1 cellular context compared by ENCODE assay signal in the genomic region with DNA sequence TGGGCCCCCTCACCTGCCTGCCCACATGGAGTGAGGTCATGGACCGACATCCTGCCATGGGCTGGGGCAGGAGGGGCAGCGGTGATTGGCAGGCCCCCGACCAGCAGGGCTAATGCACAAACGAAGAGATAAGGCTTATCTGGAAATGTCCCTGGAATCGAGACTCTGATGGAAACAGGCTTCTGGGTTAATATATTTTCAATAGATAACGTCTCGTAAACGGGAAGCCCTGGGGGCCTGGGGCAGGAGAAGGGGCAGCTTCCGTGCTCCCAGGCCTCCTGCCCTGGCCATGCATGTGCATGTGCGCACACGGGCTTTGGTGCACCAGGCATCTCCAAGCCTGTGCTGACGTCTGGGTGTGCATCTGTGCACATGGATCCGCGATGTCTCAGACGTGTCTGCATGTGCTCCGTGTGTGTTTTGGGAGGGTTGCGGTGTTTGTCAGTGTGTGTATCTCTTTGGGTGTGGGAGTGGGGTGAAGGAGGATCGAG.
TF ChIP-seq lines count a peak whose summit lies in the region.

No MANE protein-coding gene starts in this region.

TF ChIP-seq in SK-N-SH treated with all-trans-retinoic acid at 6 μM for 48 hours, 23 proteins besides CTCF, POLR2A, EP300 and RAD21 (continued from another document):
- TF ChIP-seq, protein P1, sequence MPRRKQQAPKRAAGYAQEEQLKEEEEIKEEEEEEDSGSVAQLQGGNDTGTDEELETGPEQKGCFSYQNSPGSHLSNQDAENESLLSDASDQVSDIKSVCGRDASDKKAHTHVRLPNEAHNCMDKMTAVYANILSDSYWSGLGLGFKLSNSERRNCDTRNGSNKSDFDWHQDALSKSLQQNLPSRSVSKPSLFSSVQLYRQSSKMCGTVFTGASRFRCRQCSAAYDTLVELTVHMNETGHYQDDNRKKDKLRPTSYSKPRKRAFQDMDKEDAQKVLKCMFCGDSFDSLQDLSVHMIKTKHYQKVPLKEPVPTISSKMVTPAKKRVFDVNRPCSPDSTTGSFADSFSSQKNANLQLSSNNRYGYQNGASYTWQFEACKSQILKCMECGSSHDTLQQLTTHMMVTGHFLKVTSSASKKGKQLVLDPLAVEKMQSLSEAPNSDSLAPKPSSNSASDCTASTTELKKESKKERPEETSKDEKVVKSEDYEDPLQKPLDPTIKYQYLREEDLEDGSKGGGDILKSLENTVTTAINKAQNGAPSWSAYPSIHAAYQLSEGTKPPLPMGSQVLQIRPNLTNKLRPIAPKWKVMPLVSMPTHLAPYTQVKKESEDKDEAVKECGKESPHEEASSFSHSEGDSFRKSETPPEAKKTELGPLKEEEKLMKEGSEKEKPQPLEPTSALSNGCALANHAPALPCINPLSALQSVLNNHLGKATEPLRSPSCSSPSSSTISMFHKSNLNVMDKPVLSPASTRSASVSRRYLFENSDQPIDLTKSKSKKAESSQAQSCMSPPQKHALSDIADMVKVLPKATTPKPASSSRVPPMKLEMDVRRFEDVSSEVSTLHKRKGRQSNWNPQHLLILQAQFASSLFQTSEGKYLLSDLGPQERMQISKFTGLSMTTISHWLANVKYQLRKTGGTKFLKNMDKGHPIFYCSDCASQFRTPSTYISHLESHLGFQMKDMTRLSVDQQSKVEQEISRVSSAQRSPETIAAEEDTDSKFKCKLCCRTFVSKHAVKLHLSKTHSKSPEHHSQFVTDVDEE (CRISPR knock-in tag; IDR thresholded peaks at IDR 0.05) = no peak; the same call in 1 of the 2 replicates
- TF ChIP-seq, protein P2, sequence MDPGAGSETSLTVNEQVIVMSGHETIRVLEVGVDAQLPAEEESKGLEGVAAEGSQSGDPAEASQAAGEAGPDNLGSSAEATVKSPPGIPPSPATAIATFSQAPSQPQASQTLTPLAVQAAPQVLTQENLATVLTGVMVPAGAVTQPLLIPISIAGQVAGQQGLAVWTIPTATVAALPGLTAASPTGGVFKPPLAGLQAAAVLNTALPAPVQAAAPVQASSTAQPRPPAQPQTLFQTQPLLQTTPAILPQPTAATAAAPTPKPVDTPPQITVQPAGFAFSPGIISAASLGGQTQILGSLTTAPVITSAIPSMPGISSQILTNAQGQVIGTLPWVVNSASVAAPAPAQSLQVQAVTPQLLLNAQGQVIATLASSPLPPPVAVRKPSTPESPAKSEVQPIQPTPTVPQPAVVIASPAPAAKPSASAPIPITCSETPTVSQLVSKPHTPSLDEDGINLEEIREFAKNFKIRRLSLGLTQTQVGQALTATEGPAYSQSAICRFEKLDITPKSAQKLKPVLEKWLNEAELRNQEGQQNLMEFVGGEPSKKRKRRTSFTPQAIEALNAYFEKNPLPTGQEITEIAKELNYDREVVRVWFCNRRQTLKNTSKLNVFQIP (CRISPR knock-in tag; IDR thresholded peaks at IDR 0.05; ENCODE audit: borderline replicate concordance, low read depth) = no peak
- TF ChIP-seq, protein P3, sequence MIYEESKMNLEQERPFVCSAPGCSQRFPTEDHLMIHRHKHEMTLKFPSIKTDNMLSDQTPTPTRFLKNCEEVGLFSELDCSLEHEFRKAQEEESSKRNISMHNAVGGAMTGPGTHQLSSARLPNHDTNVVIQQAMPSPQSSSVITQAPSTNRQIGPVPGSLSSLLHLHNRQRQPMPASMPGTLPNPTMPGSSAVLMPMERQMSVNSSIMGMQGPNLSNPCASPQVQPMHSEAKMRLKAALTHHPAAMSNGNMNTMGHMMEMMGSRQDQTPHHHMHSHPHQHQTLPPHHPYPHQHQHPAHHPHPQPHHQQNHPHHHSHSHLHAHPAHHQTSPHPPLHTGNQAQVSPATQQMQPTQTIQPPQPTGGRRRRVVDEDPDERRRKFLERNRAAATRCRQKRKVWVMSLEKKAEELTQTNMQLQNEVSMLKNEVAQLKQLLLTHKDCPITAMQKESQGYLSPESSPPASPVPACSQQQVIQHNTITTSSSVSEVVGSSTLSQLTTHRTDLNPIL (CRISPR knock-in tag; IDR thresholded peaks at IDR 0.05; ENCODE audit: low read depth) = no peak
- TF ChIP-seq ZNF565 (CRISPR knock-in tag; conservative IDR thresholded peaks at IDR 0.05; ENCODE audit: low read depth) (no peak), RARB (CRISPR knock-in tag; IDR thresholded peaks at IDR 0.05) (no peak), GLIS3 (CRISPR knock-in tag; IDR thresholded peaks at IDR 0.05) (peak; percentile 89; the same call in 1 of the 2 replicates), ZFP3 (CRISPR knock-in tag; IDR thresholded peaks at IDR 0.05) (no peak; the same call in 1 of the 2 replicates), ZNF8 (CRISPR knock-in tag; IDR thresholded peaks at IDR 0.05) (no peak), PPARA (CRISPR knock-in tag; IDR thresholded peaks at IDR 0.05; ENCODE audit: borderline replicate concordance) (no peak), SNAI2 (CRISPR knock-in tag; IDR thresholded peaks at IDR 0.05) (no peak; the same call in 1 of the 2 replicates), OSR1 (CRISPR knock-in tag; IDR thresholded peaks at IDR 0.05) (no peak), ZFP30 (CRISPR knock-in tag; IDR thresholded peaks at IDR 0.05) (no peak), ISL1 (CRISPR knock-in tag; IDR thresholded peaks at IDR 0.05) (no peak), ZC3H10 (CRISPR knock-in tag; IDR thresholded peaks at IDR 0.05) (no peak), CSDC2 (CRISPR knock-in tag; IDR thresholded peaks at IDR 0.05) (no peak), ESRRG (CRISPR knock-in tag; IDR thresholded peaks at IDR 0.05) (no peak)
- TF ChIP-seq, protein P4, sequence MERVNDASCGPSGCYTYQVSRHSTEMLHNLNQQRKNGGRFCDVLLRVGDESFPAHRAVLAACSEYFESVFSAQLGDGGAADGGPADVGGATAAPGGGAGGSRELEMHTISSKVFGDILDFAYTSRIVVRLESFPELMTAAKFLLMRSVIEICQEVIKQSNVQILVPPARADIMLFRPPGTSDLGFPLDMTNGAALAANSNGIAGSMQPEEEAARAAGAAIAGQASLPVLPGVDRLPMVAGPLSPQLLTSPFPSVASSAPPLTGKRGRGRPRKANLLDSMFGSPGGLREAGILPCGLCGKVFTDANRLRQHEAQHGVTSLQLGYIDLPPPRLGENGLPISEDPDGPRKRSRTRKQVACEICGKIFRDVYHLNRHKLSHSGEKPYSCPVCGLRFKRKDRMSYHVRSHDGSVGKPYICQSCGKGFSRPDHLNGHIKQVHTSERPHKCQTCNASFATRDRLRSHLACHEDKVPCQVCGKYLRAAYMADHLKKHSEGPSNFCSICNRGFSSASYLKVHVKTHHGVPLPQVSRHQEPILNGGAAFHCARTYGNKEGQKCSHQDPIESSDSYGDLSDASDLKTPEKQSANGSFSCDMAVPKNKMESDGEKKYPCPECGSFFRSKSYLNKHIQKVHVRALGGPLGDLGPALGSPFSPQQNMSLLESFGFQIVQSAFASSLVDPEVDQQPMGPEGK (CRISPR knock-in tag; IDR thresholded peaks at IDR 0.05; ENCODE audit: borderline replicate concordance) = no peak
- TF ChIP-seq, protein P5, sequence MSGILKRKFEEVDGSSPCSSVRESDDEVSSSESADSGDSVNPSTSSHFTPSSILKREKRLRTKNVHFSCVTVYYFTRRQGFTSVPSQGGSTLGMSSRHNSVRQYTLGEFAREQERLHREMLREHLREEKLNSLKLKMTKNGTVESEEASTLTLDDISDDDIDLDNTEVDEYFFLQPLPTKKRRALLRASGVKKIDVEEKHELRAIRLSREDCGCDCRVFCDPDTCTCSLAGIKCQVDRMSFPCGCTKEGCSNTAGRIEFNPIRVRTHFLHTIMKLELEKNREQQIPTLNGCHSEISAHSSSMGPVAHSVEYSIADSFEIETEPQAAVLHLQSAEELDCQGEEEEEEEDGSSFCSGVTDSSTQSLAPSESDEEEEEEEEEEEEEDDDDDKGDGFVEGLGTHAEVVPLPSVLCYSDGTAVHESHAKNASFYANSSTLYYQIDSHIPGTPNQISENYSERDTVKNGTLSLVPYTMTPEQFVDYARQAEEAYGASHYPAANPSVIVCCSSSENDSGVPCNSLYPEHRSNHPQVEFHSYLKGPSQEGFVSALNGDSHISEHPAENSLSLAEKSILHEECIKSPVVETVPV (CRISPR knock-in tag; IDR thresholded peaks at IDR 0.05) = peak; percentile 73; the same call in 1 of the 2 replicates
